In genomic region chr2:200747668-200748618, GRCh38 we compare ENCODE assay signal across 1 cellular context.
A peak's percentile ranks its signal among the peaks of the same experiment; 100 is the strongest.
TF ChIP-seq lines count a peak whose summit lies in the region.

No MANE protein-coding gene starts in this region.

TF ChIP-seq in HepG2, 621 proteins besides CTCF, POLR2A, EP300 and RAD21 (continued from another document and continues in another):
- peak; percentile 98 for TF ChIP-seq HMG20B (CRISPR knock-in tag; conservative IDR thresholded peaks at IDR 0.05)
- no peak for TF ChIP-seq ZBTB7A (CRISPR knock-in tag; IDR thresholded peaks at IDR 0.05)
- no peak for TF ChIP-seq ATF5 (CRISPR knock-in tag; IDR thresholded peaks at IDR 0.05; ENCODE audit: low read depth)
- peak; percentile 54; the same call in 1 of the 2 replicates for TF ChIP-seq ARID4A (CRISPR knock-in tag; IDR thresholded peaks at IDR 0.05; ENCODE audit: borderline replicate concordance)
- peak; percentile 17; the same call in 1 of the 2 replicates for TF ChIP-seq HINFP (CRISPR knock-in tag; IDR thresholded peaks at IDR 0.05; ENCODE audit: low read depth)
- TF ChIP-seq ZNF362 (CRISPR knock-in tag; IDR thresholded peaks at IDR 0.05; ENCODE audit: borderline replicate concordance) = no peak
- no peak for TF ChIP-seq ZFP62 (CRISPR knock-in tag; IDR thresholded peaks at IDR 0.05)
- peak; percentile 99 for TF ChIP-seq GFI1 (CRISPR knock-in tag; IDR thresholded peaks at IDR 0.05; ENCODE audit: borderline replicate concordance)
- TF ChIP-seq XRCC5 (optimal IDR thresholded peaks at IDR 0.05; ENCODE audit: low read length) = peak; percentile 83
- no peak for TF ChIP-seq ZBTB8A (CRISPR knock-in tag; IDR thresholded peaks at IDR 0.05; ENCODE audit: borderline replicate concordance, low read depth)
- TF ChIP-seq PAXIP1 (CRISPR knock-in tag; conservative IDR thresholded peaks at IDR 0.05) = peak; percentile 91
- 0 out of 2 replicates have a peak, but pooled peaks have one; percentile 16 for TF ChIP-seq KDM3A (CRISPR knock-in tag; IDR thresholded peaks at IDR 0.05; ENCODE audit: low read depth)
- 0 out of 2 replicates have a peak, but pooled peaks have one; percentile 11 for TF ChIP-seq ZHX1 (CRISPR knock-in tag; IDR thresholded peaks at IDR 0.05; ENCODE audit: low read depth)
- TF ChIP-seq ARNTL (CRISPR knock-in tag; IDR thresholded peaks at IDR 0.05) = 0 out of 2 replicates have a peak, but pooled peaks have one; percentile 14
- TF ChIP-seq SOX6 (IDR thresholded peaks at IDR 0.05) = no peak
- TF ChIP-seq SOX6 (CRISPR knock-in tag; IDR thresholded peaks at IDR 0.05) = peak; percentile 90
- no peak for TF ChIP-seq RBFOX2 (IDR thresholded peaks at IDR 0.05; ENCODE audit: low read depth, low read length)
- peak; percentile 88 for TF ChIP-seq FOXA3 (CRISPR knock-in tag; IDR thresholded peaks at IDR 0.05)
- TF ChIP-seq SUZ12 (IDR thresholded peaks at IDR 0.05; ENCODE audit: low read depth, low read length) = no peak
- no peak for TF ChIP-seq REXO4 (CRISPR knock-in tag; IDR thresholded peaks at IDR 0.05; ENCODE audit: borderline replicate concordance)
- peak; percentile 91 for TF ChIP-seq ARID5B (CRISPR knock-in tag; IDR thresholded peaks at IDR 0.05)
- TF ChIP-seq HHEX (CRISPR knock-in tag; IDR thresholded peaks at IDR 0.05) = peak; percentile 96
- peak; percentile 83; the same call in 1 of the 2 replicates for TF ChIP-seq GATA4 (IDR thresholded peaks at IDR 0.05; ENCODE audit: borderline replicate concordance, low read depth)
- no peak for TF ChIP-seq RAD51 (IDR thresholded peaks at IDR 0.05; ENCODE audit: borderline replicate concordance)
- TF ChIP-seq SOX13 (IDR thresholded peaks at IDR 0.05) = peak; percentile 67; the same call in 1 of the 2 replicates
- TF ChIP-seq SOX13 (CRISPR knock-in tag; conservative IDR thresholded peaks at IDR 0.05 in 1 of 2, IDR thresholded peaks at IDR 0.05 in 1 of 2) = peak in 1 of 2 experiments; percentile 86; a peak in 2 of 4 replicates
- peak; percentile 98 for TF ChIP-seq NR2F2 (IDR thresholded peaks at IDR 0.05; ENCODE audit: borderline replicate concordance, low read depth)
- no peak for TF ChIP-seq ZFP36L1 (CRISPR knock-in tag; IDR thresholded peaks at IDR 0.05)
- TF ChIP-seq ZBTB38 (CRISPR knock-in tag; IDR thresholded peaks at IDR 0.05) = 0 out of 2 replicates have a peak, but pooled peaks have one; percentile 13
- TF ChIP-seq THRA (CRISPR knock-in tag; IDR thresholded peaks at IDR 0.05; ENCODE audit: borderline replicate concordance) = peak; percentile 69; the same call in 1 of the 2 replicates
- TF ChIP-seq ZNF740 (CRISPR knock-in tag; IDR thresholded peaks at IDR 0.05) = 0 out of 2 replicates have a peak, but pooled peaks have one; percentile 6
- no peak for TF ChIP-seq PLRG1 (conservative IDR thresholded peaks at IDR 0.05)
- peak; percentile 53 for TF ChIP-seq ZFY (CRISPR knock-in tag; IDR thresholded peaks at IDR 0.05)
